1 cellular context compared by ENCODE assay signal in genomic region chr17:81644976-81645952, GRCh38.
TF ChIP-seq lines count a peak whose summit lies in the region.

No MANE protein-coding gene starts in this region.

TF ChIP-seq in HepG2, 621 proteins besides CTCF, POLR2A, EP300 and RAD21:
- TF ChIP-seq MNT (IDR thresholded peaks at IDR 0.05) (peak; percentile 60), JDP2 (CRISPR knock-in tag; IDR thresholded peaks at IDR 0.05; ENCODE audit: borderline replicate concordance) (no peak), MTA3 (CRISPR knock-in tag; IDR thresholded peaks at IDR 0.05) (no peak), ZNF225 (CRISPR knock-in tag; IDR thresholded peaks at IDR 0.05) (0 out of 2 replicates have a peak, but pooled peaks have one; percentile 26), ZNF652 (CRISPR knock-in tag; IDR thresholded peaks at IDR 0.05; ENCODE audit: borderline replicate concordance, low read depth) (no peak)
- TF ChIP-seq, protein P1, sequence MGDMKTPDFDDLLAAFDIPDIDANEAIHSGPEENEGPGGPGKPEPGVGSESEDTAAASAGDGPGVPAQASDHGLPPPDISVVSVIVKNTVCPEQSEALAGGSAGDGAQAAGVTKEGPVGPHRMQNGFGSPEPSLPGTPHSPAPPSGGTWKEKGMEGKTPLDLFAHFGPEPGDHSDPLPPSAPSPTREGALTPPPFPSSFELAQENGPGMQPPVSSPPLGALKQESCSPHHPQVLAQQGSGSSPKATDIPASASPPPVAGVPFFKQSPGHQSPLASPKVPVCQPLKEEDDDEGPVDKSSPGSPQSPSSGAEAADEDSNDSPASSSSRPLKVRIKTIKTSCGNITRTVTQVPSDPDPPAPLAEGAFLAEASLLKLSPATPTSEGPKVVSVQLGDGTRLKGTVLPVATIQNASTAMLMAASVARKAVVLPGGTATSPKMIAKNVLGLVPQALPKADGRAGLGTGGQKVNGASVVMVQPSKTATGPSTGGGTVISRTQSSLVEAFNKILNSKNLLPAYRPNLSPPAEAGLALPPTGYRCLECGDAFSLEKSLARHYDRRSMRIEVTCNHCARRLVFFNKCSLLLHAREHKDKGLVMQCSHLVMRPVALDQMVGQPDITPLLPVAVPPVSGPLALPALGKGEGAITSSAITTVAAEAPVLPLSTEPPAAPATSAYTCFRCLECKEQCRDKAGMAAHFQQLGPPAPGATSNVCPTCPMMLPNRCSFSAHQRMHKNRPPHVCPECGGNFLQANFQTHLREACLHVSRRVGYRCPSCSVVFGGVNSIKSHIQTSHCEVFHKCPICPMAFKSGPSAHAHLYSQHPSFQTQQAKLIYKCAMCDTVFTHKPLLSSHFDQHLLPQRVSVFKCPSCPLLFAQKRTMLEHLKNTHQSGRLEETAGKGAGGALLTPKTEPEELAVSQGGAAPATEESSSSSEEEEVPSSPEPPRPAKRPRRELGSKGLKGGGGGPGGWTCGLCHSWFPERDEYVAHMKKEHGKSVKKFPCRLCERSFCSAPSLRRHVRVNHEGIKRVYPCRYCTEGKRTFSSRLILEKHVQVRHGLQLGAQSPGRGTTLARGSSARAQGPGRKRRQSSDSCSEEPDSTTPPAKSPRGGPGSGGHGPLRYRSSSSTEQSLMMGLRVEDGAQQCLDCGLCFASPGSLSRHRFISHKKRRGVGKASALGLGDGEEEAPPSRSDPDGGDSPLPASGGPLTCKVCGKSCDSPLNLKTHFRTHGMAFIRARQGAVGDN (CRISPR knock-in tag; IDR thresholded peaks at IDR 0.05) = 0 out of 2 replicates have a peak, but pooled peaks have one; percentile 5
